Comparison of ENCODE assay signal across 8 cellular contexts in genomic region chr2:235495373-235496238, GRCh38. TPM values are rescaled to one million over a fixed set of nuclear protein-coding genes. Genes with fewer than 3 reads are reported as not detected.
DNase-seq lines count a peak whose midpoint lies in the region; ATAC-seq and TF ChIP-seq lines count a peak whose summit lies in the region.

No MANE protein-coding gene starts in this region.

- no peaks in the 10 kb centered on the region for H3K9me3 ChIP-seq in CD4-positive, alpha-beta T cell (ENCODE audit: control insufficient read depth, low read length)
- H3K9me3 ChIP-seq in ectodermal cell (ENCODE audit: control insufficient read depth, low read length) = no peaks in the 10 kb centered on the region
- H3K9me3 ChIP-seq in muscle layer of duodenum (ENCODE audit: control insufficient read depth in 1 of 2, low read length in 2 of 2) = peaks cover 4 to 7% of the 10 kb centered on the region in 2 donors

- H3K4me3 ChIP-seq in ectodermal cell (ENCODE audit: insufficient read depth, low read depth, low read length) = peak overlapping the region; percentile 71
- peak overlapping the region; percentile 64 to 79 for H3K4me3 ChIP-seq in muscle layer of duodenum (ENCODE audit: low read depth in 1 of 2, low read length in 2 of 2)

- no peaks in the 10 kb centered on the region for H3K9me3 Mint-ChIP-seq in CD4-positive, alpha-beta T cell

- no peak overlapping the region for H3K27ac ChIP-seq in CD4-positive, alpha-beta T cell (ENCODE audit: low read depth, low read length)
- H3K27ac ChIP-seq in ectodermal cell (ENCODE audit: insufficient read depth, low read depth, low read length, poor library complexity, severe bottlenecking) (no peak overlapping the region), muscle layer of duodenum (ENCODE audit: low read length) (no peak overlapping the region)

- no peak for TF ChIP-seq CTCF in CD4-positive, alpha-beta T cell (IDR thresholded peaks at IDR 0.05)

- H3K27me3 Mint-ChIP-seq in CD4-positive, alpha-beta T cell = peaks cover 80% of the 10 kb centered on the region

- DNase-seq in CD4-positive, alpha-beta T cell = no peak
- peak; percentile 23 for DNase-seq in NCI-H345 (lab: John Stamatoyannopoulos, UW)
- no peak for DNase-seq in activated gamma-delta T cell treated with Interleukin-2 at 50 U/mL for 16 hours
- no peak for DNase-seq in NAMALWA (ENCODE audit: low spot score)

- H3K4me1 ChIP-seq in ectodermal cell (ENCODE audit: control insufficient read depth, insufficient read depth, low read length) (peaks cover 23% of the 10 kb centered on the region), muscle layer of duodenum (ENCODE audit: control insufficient read depth in 1 of 2, insufficient read depth in 2 of 2, low read length in 2 of 2) (peaks cover 0 to 21% of the 10 kb centered on the region in 2 donors)

- ATAC-seq in CD4-positive, alpha-beta T cell (ENCODE audit: poor library complexity) = no peak
- ATAC-seq in HG02642 (IDR thresholded peaks at IDR 0.05; ENCODE audit: poor library complexity, unreplicated experiment) (no peak), HG03520 (IDR thresholded peaks at IDR 0.05; ENCODE audit: unreplicated experiment) (no peak)

- H3K36me3 ChIP-seq in ectodermal cell (ENCODE audit: control insufficient read depth, insufficient read depth, low read length) (no peaks in the 10 kb centered on the region), muscle layer of duodenum (ENCODE audit: control insufficient read depth in 1 of 2, insufficient read depth in 2 of 2, low read length in 2 of 2) (no peaks in the 10 kb centered on the region)

- peak overlapping the region; percentile 68 for H3K4me3 Mint-ChIP-seq in CD4-positive, alpha-beta T cell

- POLR2A ChIA-PET in CD4-positive, alpha-beta T cell (lab: Charles Lee) = no interaction called here

- no peaks in the 10 kb centered on the region for H3K36me3 Mint-ChIP-seq in CD4-positive, alpha-beta T cell (ENCODE audit: low read depth)

- peaks cover 44% of the 10 kb centered on the region for H3K27me3 ChIP-seq in CD4-positive, alpha-beta T cell (ENCODE audit: control insufficient read depth, insufficient read depth, low read length)
- H3K27me3 ChIP-seq in ectodermal cell (ENCODE audit: control insufficient read depth, insufficient read depth, low read length, poor library complexity, severe bottlenecking) (peaks cover 13% of the 10 kb centered on the region), muscle layer of duodenum (ENCODE audit: low read depth, low read length) (no peaks in the 10 kb centered on the region)

- CTCF ChIA-PET in CD4-positive, alpha-beta T cell (lab: Charles Lee) = no interaction called here

- H3K4me1 Mint-ChIP-seq in CD4-positive, alpha-beta T cell (ENCODE audit: low read depth) = peaks cover 19% of the 10 kb centered on the region

- WGBS in ectodermal cell, 2 experiments = 44 to 47% methylated on average over 18 of the region's 18 CpGs

- intact Hi-C loops in CD4-positive, alpha-beta T cell (cut with DNase I, micrococcal nuclease) = no loop called here

- H3K27ac Mint-ChIP-seq in CD4-positive, alpha-beta T cell = no peak overlapping the region

RNA-seq across cellular contexts. Expression of gene AGAP1, which starts 1.8 kb away (rescaled TPM):
- total RNA-seq in CD4-positive, alpha-beta T cell = 1 to 10 TPM; 2.6 to 3.1 TPM
- 28.5 TPM for polyA plus RNA-seq in ectodermal cell (2013, experiment 1 of 4)
- 30.1 TPM for polyA plus RNA-seq in ectodermal cell (2013, experiment 2 of 4)
- polyA plus RNA-seq in ectodermal cell (2013, experiment 3 of 4) = 18.8 TPM
- 22.0 TPM for polyA plus RNA-seq in ectodermal cell (2013, experiment 4 of 4)
